Comparison of ENCODE assay signal across 9 cellular contexts in the genomic region with DNA sequence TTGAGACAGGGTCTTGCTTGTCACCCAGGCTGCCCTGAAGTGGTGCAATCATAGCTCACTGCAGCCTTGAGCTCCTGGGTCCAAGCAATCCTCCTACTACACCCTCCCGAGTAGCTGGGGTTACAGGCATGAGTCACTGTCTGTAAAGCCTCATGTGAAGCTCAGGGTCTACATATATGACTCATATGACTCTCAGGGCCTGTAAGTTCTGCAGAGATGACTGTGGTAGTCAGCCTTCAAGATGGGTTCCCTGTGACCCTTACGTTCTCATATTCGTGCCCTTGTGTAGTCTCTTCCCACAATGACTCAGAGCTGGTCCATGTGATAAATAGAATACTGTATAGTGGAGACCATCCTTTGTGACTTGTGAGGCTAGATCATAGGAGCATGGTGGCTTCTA. TPM values are rescaled to one million over a fixed set of nuclear protein-coding genes. Genes with fewer than 3 reads are reported as not detected.
A peak's percentile ranks its signal among the peaks of the same experiment; 100 is the strongest.
DNase-seq lines count a peak whose midpoint lies in the region; ATAC-seq and TF ChIP-seq lines count a peak whose summit lies in the region.
"Not testable (repeated sequence)": the region's sequence is repeated elsewhere in the genome, so short reads cannot be mapped to it uniquely, and the experiment has no call there.
"Had no signal": no experiment of that assay in that cellular context is flagged by ENCODE, and none has a peak within 500 bp of the region (broad histone marks: within the 10 kb centered on the region; RNA-seq: fewer than 3 reads in every experiment).

No MANE protein-coding gene starts in this region.

- not testable (repeated sequence) for TF ChIP-seq CTCF in left lung (IDR thresholded peaks at IDR 0.05)

- peak overlapping the region in 1 of 3 donors; percentile 1 for H3K4me3 Mint-ChIP-seq in T-cell
- not testable (repeated sequence) for H3K4me3 Mint-ChIP-seq in stimulated activated naive CD8-positive, alpha-beta T cell treated with anti-CD3 and anti-CD28 coated beads, Interleukin-15, Interleukin-2, amounts not matched to agents 100 ng/mL and 50 ng/mL, for 24 hours

- POLR2A ChIA-PET in T-cell (lab: Charles Lee): interaction anchor here in 1 of 2 donors (0.6 kb wide), 1 partner anchor 98 kb away, joined by 3 read pairs; no protein-coding TSS in a partner anchor

- DNase-seq in T-cell, left lung: not testable (repeated sequence)
- peak; percentile 56 to 77 for DNase-seq in activated naive CD4-positive, alpha-beta T cell treated with anti-CD3 and anti-CD28 coated beads, Interleukin-2, amount 50 U/mL, for 72 hours (ENCODE audit: low spot score in 2 of 2)

- H3K27ac Mint-ChIP-seq in T-cell: not testable (repeated sequence)
- peak overlapping the region in 1 of 2 donors; percentile 18 for H3K27ac Mint-ChIP-seq in activated naive CD4-positive, alpha-beta T cell treated with anti-CD3 and anti-CD28 coated beads, Interleukin-2, amount 50 U/mL, for 72 hours
- peak overlapping the region; percentile 63 for H3K27ac Mint-ChIP-seq in stimulated activated naive CD8-positive, alpha-beta T cell treated with anti-CD3 and anti-CD28 coated beads, Interleukin-15, Interleukin-2, amounts not matched to agents 100 ng/mL and 50 ng/mL, for 24 hours

- intact Hi-C loops in left lung (cut with DNase I): not testable (repeated sequence)

- not testable (repeated sequence) for H3K27me3 ChIP-seq in left lung

- not testable (repeated sequence) for H3K4me3 ChIP-seq in left lung

- H3K4me1 Mint-ChIP-seq in T-cell: not testable (repeated sequence)
- H3K4me1 Mint-ChIP-seq in stimulated activated naive CD8-positive, alpha-beta T cell treated with anti-CD3 and anti-CD28 coated beads, Interleukin-15, Interleukin-2, amounts not matched to agents 100 ng/mL and 50 ng/mL, for 24 hours (ENCODE audit: low read depth): peaks cover 45% of the 10 kb centered on the region

- H3K36me3 Mint-ChIP-seq in T-cell; activated naive CD4-positive, alpha-beta T cell treated with anti-CD3 and anti-CD28 coated beads, Interleukin-2, amount 50 U/mL, for 72 hours; stimulated activated naive CD8-positive, alpha-beta T cell treated with anti-CD3 and anti-CD28 coated beads, Interleukin-15, Interleukin-2, amounts not matched to agents 100 ng/mL and 50 ng/mL, for 24 hours (ENCODE audit: low read depth): not testable (repeated sequence)

- not testable (repeated sequence) for H3K4me1 ChIP-seq in left lung

- not testable (repeated sequence) for H3K27ac ChIP-seq in left lung

- CTCF ChIA-PET in T-cell (lab: Charles Lee): not testable (repeated sequence)

- not testable (repeated sequence) for H3K36me3 ChIP-seq in left lung

- ATAC-seq in GM18502 (IDR thresholded peaks at IDR 0.05; ENCODE audit: poor library complexity, unreplicated experiment) (peak; percentile 79), GM21423 (IDR thresholded peaks at IDR 0.05; ENCODE audit: unreplicated experiment) (peak; percentile 65), HG02885 (IDR thresholded peaks at IDR 0.05; ENCODE audit: poor library complexity, unreplicated experiment) (peak; percentile 68), HG03571 (IDR thresholded peaks at IDR 0.05; ENCODE audit: unreplicated experiment) (peak; percentile 63), T-cell (replicated peaks in 1 of 4) (peak in 3 of 4 experiments; percentile 43 to 66 (median 60)), left lung (peak; percentile 53)
- ATAC-seq in activated naive CD4-positive, alpha-beta T cell treated with anti-CD3 and anti-CD28 coated beads, Interleukin-2, amount 50 U/mL, for 72 hours: peak; percentile 90 to 97

- not testable (repeated sequence) for H3K9me3 ChIP-seq in left lung

- not testable (repeated sequence) for H3K9me3 Mint-ChIP-seq in T-cell; activated naive CD4-positive, alpha-beta T cell treated with anti-CD3 and anti-CD28 coated beads, Interleukin-2, amount 50 U/mL, for 72 hours; stimulated activated naive CD8-positive, alpha-beta T cell treated with anti-CD3 and anti-CD28 coated beads, Interleukin-15, Interleukin-2, amounts not matched to agents 100 ng/mL and 50 ng/mL, for 24 hours

- not testable (repeated sequence) for H3K27me3 Mint-ChIP-seq in T-cell; stimulated activated naive CD8-positive, alpha-beta T cell treated with anti-CD3 and anti-CD28 coated beads, Interleukin-15, Interleukin-2, amounts not matched to agents 100 ng/mL and 50 ng/mL, for 24 hours

RNA-seq across cellular contexts. Expression of gene CLEC17A, which starts 2.3 kb away (rescaled TPM):
- total RNA-seq in T-cell (1 to 10 TPM in 3 of 5 donors, under 1 TPM in 2; 0.40 to 5.2 (median 1.1) TPM), left lung (under 1 TPM in 1 of 2 donors, not detected in 1; 0.16 TPM)
- total RNA-seq in activated naive CD4-positive, alpha-beta T cell treated with anti-CD3 and anti-CD28 coated beads, Interleukin-2, amount 50 U/mL, for 72 hours: under 1 TPM; 0.16 to 0.43 TPM
- total RNA-seq: left cardiac atrium had no signal

RNA-seq across cellular contexts. Expression of gene NDUFB7, which starts 13.3 kb away (rescaled TPM):
- total RNA-seq in T-cell (100 to 1,000 TPM in 1 of 5 donors, 10 to 100 TPM in 4; 47.9 to 112 (median 90.4) TPM), left lung (100 to 1,000 TPM; 112 to 125 TPM)
- 100 to 1,000 TPM; 111 to 129 TPM for total RNA-seq in activated naive CD4-positive, alpha-beta T cell treated with anti-CD3 and anti-CD28 coated beads, Interleukin-2, amount 50 U/mL, for 72 hours

RNA-seq across cellular contexts. Expression of gene TECR, which starts 55.8 kb away (rescaled TPM):
- total RNA-seq in T-cell: 100 to 1,000 TPM; 137 to 207 (median 171) TPM
- 100 to 1,000 TPM; 116 to 118 TPM for total RNA-seq in activated naive CD4-positive, alpha-beta T cell treated with anti-CD3 and anti-CD28 coated beads, Interleukin-2, amount 50 U/mL, for 72 hours
- 100 to 1,000 TPM; 119 to 122 TPM for total RNA-seq in left lung
